ENCODE assay signal across 8 cellular contexts in the genomic region with DNA sequence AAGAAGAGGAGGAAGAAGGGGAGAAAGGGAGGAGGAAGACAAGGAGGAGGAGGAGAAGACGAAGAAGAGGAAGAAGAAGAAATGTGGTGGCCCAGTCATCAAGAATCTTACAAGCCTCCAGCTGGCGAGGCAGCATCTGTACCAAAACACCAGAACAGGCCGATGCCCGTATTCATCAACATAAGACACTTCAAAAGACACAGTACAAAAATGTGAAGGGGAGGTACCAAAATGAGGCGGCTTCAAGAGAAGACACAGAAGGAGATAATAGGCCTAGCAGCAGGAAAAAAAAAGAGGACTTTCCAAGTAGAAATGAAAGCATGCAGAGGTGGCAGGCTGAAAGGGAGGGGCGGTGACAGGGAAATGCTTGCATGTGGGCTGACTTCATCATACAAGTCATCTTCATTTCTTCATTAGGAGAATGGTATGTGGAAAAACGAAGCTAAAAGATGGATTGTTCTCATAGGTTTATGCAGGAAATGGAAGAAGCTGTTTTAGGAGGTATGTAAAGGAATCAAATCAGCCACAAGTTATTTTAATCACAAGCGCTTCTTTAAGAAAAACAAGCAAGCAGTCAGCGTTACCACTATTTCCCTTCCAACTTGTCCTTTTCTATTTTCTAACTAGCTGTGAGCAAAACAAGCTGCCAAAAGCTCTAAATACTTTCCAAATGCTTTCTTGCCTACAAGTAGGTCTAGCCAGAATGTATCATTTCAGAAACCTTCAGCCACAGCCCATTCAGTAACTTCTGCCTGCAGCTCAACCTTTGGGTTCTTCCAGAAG.
DNase-seq lines count a peak whose midpoint lies in the region; ATAC-seq and TF ChIP-seq lines count a peak whose summit lies in the region.

No MANE protein-coding gene starts in this region.

- H3K36me3 Mint-ChIP-seq in CD8-positive, alpha-beta memory T cell = peaks cover 0 to 24% (median 7%) of the 10 kb centered on the region in 3 donors
- H3K36me3 Mint-ChIP-seq in WTC11 (peaks cover 7% of the 10 kb centered on the region; the same call in 1 of the 2 replicates), endodermal cell (ENCODE audit: low read depth) (peaks cover 46% of the 10 kb centered on the region)

- H3K4me3 ChIP-seq in CD8-positive, alpha-beta memory T cell (ENCODE audit: low read length) = peak overlapping the region; percentile 5
- H3K4me3 ChIP-seq in endodermal cell (ENCODE audit: low read length) (no peak overlapping the region), upper lobe of right lung (peak overlapping the region; percentile 9)

- no peaks in the 10 kb centered on the region for H3K9me3 Mint-ChIP-seq in CD8-positive, alpha-beta memory T cell
- no peaks in the 10 kb centered on the region for H3K9me3 Mint-ChIP-seq in WTC11
- H3K9me3 Mint-ChIP-seq in endodermal cell = no peaks in the 10 kb centered on the region

- peaks cover 22 to 31% (median 29%) of the 10 kb centered on the region in 3 donors for H3K4me1 Mint-ChIP-seq in CD8-positive, alpha-beta memory T cell
- H3K4me1 Mint-ChIP-seq in WTC11 (peaks cover 11% of the 10 kb centered on the region), endodermal cell (peaks cover 5% of the 10 kb centered on the region)

- H3K9me3 ChIP-seq in CD8-positive, alpha-beta memory T cell (ENCODE audit: low read length) = no peaks in the 10 kb centered on the region
- H3K9me3 ChIP-seq in endodermal cell (ENCODE audit: control insufficient read depth, low read length) (no peaks in the 10 kb centered on the region), upper lobe of right lung (no peaks in the 10 kb centered on the region)

- no peaks in the 10 kb centered on the region for H3K27me3 ChIP-seq in CD8-positive, alpha-beta memory T cell (ENCODE audit: insufficient read depth, low read length, poor library complexity, severe bottlenecking)
- H3K27me3 ChIP-seq in endodermal cell (ENCODE audit: control insufficient read depth, insufficient read depth, low read length, poor library complexity, severe bottlenecking) = no peaks in the 10 kb centered on the region
- no peaks in the 10 kb centered on the region for H3K27me3 ChIP-seq in upper lobe of right lung

- ATAC-seq in WTC11 (no peak), upper lobe of right lung (peak; percentile 63)

- no peak overlapping the region for H3K9ac ChIP-seq in endodermal cell (ENCODE audit: extremely low read depth, low read length, poor library complexity, severe bottlenecking)

- WGBS in endodermal cell (ENCODE audit: insufficient coverage in 1 of 2, insufficient read length in 1 of 2), 2 experiments = 87 to 91% methylated on average over 5 to 9 of the region's 9 CpGs

- H3K27ac Mint-ChIP-seq in CD8-positive, alpha-beta memory T cell = peak overlapping the region in 6 of 8 donors; percentile 6 to 88 (median 70)
- H3K27ac Mint-ChIP-seq in WTC11 = peak overlapping the region; percentile 39
- no peak overlapping the region for H3K27ac Mint-ChIP-seq in endodermal cell

- TF ChIP-seq CTCF in WTC11 (IDR thresholded peaks at IDR 0.05) (no peak), endodermal cell (conservative IDR thresholded peaks at IDR 0.05) (no peak), upper lobe of right lung (IDR thresholded peaks at IDR 0.05) (no peak)

- intact Hi-C loops in upper lobe of right lung (cut with DNase I) = no loop called here

- peak overlapping the region; percentile 12 to 77 (median 41) for H3K4me3 Mint-ChIP-seq in CD8-positive, alpha-beta memory T cell
- H3K4me3 Mint-ChIP-seq in WTC11 = no peak overlapping the region
- H3K4me3 Mint-ChIP-seq in endodermal cell = no peak overlapping the region

- CTCF ChIA-PET in CD8-positive, alpha-beta memory T cell (lab: Charles Lee) = interaction anchor here (0.7 kb wide), 1 partner anchor 221 kb away, joined by 3 read pairs; no protein-coding TSS in a partner anchor
- CTCF ChIA-PET in WTC11 (lab: Charles Lee) = interaction anchor here (0.6 to 0.8 kb wide), 2 partner anchors 214 to 339 kb away, joined by 4 to 5 read pairs; no protein-coding TSS in a partner anchor

- POLR2A ChIA-PET in CD8-positive, alpha-beta memory T cell (lab: Charles Lee) = no interaction called here
- POLR2A ChIA-PET in WTC11 (lab: Charles Lee) = interaction anchor here (0.6 kb wide), 1 partner anchor 1777 kb away, joined by 4 read pairs; no protein-coding TSS in a partner anchor

- H3K27ac ChIP-seq in CD8-positive, alpha-beta memory T cell (ENCODE audit: low read depth, low read length) = no peak overlapping the region
- H3K27ac ChIP-seq in endodermal cell (ENCODE audit: low read depth, low read length) (peak overlapping the region; percentile 9), upper lobe of right lung (peak overlapping the region; percentile 44)

- DNase-seq in CD8-positive, alpha-beta memory T cell = peak in 3 of 5 donors; percentile 38 to 70 (median 57)
- DNase-seq in WTC11 (ENCODE audit: low spot score) (no peak), endodermal cell (no peak), non-pigmented ciliary epithelial cell (ENCODE audit: low read depth) (peak; percentile 50), upper lobe of right lung (no peak), NOMO-1 (lab: John Stamatoyannopoulos, UW; ENCODE audit: unreplicated experiment in 2 of 2) (no peak), GF-D8 (lab: John Stamatoyannopoulos, UW) (no peak), A172 (ENCODE audit: low spot score) (no peak)

- peaks cover 32% of the 10 kb centered on the region for H3K4me1 ChIP-seq in CD8-positive, alpha-beta memory T cell (ENCODE audit: insufficient read depth, low read length)
- H3K4me1 ChIP-seq in endodermal cell (ENCODE audit: control insufficient read depth, insufficient read depth, low read length) = no peaks in the 10 kb centered on the region
- peaks cover 4% of the 10 kb centered on the region for H3K4me1 ChIP-seq in upper lobe of right lung

- peaks cover 4% of the 10 kb centered on the region for H3K36me3 ChIP-seq in CD8-positive, alpha-beta memory T cell (ENCODE audit: insufficient read depth, low read length)
- H3K36me3 ChIP-seq in endodermal cell (ENCODE audit: control insufficient read depth, insufficient read depth, low read length) (peaks cover 49% of the 10 kb centered on the region), upper lobe of right lung (no peaks in the 10 kb centered on the region)

- H3K27me3 Mint-ChIP-seq in CD8-positive, alpha-beta memory T cell = no peaks in the 10 kb centered on the region
- H3K27me3 Mint-ChIP-seq in WTC11 (ENCODE audit: low read depth) (no peaks in the 10 kb centered on the region), endodermal cell (ENCODE audit: insufficient read depth) (no peaks in the 10 kb centered on the region)

TF ChIP-seq in WTC11, 78 proteins besides CTCF, POLR2A, EP300 and RAD21 (continues in another document):
- TF ChIP-seq TEAD4 (CRISPR knock-in tag; IDR thresholded peaks at IDR 0.05) = no peak
- TF ChIP-seq, protein P1, sequence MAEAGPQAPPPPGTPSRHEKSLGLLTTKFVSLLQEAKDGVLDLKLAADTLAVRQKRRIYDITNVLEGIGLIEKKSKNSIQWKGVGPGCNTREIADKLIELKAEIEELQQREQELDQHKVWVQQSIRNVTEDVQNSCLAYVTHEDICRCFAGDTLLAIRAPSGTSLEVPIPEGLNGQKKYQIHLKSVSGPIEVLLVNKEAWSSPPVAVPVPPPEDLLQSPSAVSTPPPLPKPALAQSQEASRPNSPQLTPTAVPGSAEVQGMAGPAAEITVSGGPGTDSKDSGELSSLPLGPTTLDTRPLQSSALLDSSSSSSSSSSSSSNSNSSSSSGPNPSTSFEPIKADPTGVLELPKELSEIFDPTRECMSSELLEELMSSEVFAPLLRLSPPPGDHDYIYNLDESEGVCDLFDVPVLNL (CRISPR knock-in tag; IDR thresholded peaks at IDR 0.05; ENCODE audit: borderline replicate concordance, low read depth) = no peak
- TF ChIP-seq, protein P2, sequence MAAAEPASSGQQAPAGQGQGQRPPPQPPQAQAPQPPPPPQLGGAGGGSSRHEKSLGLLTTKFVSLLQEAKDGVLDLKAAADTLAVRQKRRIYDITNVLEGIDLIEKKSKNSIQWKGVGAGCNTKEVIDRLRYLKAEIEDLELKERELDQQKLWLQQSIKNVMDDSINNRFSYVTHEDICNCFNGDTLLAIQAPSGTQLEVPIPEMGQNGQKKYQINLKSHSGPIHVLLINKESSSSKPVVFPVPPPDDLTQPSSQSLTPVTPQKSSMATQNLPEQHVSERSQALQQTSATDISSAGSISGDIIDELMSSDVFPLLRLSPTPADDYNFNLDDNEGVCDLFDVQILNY (CRISPR knock-in tag; IDR thresholded peaks at IDR 0.05) = no peak
- TF ChIP-seq TEAD1 (CRISPR knock-in tag; IDR thresholded peaks at IDR 0.05) = no peak
- TF ChIP-seq, protein P3, sequence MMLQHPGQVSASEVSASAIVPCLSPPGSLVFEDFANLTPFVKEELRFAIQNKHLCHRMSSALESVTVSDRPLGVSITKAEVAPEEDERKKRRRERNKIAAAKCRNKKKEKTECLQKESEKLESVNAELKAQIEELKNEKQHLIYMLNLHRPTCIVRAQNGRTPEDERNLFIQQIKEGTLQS (CRISPR knock-in tag; conservative IDR thresholded peaks at IDR 0.05) = no peak
- TF ChIP-seq, protein P4, sequence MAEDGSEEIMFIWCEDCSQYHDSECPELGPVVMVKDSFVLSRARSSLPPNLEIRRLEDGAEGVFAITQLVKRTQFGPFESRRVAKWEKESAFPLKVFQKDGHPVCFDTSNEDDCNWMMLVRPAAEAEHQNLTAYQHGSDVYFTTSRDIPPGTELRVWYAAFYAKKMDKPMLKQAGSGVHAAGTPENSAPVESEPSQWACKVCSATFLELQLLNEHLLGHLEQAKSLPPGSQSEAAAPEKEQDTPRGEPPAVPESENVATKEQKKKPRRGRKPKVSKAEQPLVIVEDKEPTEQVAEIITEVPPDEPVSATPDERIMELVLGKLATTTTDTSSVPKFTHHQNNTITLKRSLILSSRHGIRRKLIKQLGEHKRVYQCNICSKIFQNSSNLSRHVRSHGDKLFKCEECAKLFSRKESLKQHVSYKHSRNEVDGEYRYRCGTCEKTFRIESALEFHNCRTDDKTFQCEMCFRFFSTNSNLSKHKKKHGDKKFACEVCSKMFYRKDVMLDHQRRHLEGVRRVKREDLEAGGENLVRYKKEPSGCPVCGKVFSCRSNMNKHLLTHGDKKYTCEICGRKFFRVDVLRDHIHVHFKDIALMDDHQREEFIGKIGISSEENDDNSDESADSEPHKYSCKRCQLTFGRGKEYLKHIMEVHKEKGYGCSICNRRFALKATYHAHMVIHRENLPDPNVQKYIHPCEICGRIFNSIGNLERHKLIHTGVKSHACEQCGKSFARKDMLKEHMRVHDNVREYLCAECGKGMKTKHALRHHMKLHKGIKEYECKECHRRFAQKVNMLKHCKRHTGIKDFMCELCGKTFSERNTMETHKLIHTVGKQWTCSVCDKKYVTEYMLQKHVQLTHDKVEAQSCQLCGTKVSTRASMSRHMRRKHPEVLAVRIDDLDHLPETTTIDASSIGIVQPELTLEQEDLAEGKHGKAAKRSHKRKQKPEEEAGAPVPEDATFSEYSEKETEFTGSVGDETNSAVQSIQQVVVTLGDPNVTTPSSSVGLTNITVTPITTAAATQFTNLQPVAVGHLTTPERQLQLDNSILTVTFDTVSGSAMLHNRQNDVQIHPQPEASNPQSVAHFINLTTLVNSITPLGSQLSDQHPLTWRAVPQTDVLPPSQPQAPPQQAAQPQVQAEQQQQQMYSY (CRISPR knock-in tag; IDR thresholded peaks at IDR 0.05) = no peak

Comparison
In these comparisons a context has a peak if more than half of its experiments do, and no peak if none do; other contexts are left out.
1. DNase-seq: peak in CD8-positive, alpha-beta memory T cell (3 of 5) and non-pigmented ciliary epithelial cell (single experiment); none in WTC11 (single experiment), endodermal cell (single experiment), upper lobe of right lung (single experiment), NOMO-1 (0 of 2), GF-D8 (single experiment) and A172 (single experiment).
2. H3K4me3 Mint-ChIP-seq: peak in CD8-positive, alpha-beta memory T cell (7 of 7); none in WTC11 (single experiment) and endodermal cell (single experiment).